Comparison of ENCODE assay signal across 1 cellular context in the genomic region with DNA sequence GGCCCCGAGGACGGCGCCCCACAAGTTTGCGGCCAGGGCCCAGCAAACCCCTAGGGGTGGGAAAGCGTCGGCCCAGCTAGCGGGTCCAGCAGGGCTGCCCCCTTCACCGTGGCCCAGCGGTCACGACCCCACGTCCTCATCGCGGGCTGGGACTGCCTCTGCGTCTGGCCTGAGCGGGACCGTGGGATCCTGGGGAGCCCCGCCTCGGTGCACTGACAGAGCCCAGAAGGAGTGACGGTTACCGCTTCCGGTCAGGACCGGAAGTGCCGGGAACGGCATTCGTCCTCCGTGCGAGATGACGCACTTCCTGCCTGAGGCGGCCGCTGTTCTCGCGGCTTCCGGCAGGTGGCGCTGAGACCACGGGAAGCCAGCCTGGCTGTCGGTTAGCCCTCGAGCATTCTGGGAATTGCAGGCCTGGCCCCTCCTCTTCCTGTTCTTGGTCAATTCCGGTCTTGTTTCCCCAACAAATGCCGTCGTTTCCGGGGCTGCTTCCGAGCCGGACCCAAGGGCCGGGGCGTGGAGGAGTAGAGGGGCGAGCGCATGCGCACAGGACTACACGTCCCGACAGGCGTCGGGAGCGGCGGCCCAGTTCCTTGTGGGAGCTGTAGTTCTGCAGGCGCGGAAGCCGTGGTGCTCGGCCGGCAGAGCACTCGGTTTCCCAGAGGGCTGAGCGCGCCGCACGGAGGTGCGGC.
TF ChIP-seq lines count a peak whose summit lies in the region.

A gene (plus strand): TSS at position 682 of the 692 bp plus-strand sequence. CDS start 1,884 bp downstream, outside the sequence.

TF ChIP-seq in HepG2, 621 proteins besides CTCF, POLR2A, EP300 and RAD21 (continued from another document and continues in another):
- TF ChIP-seq, protein P1, sequence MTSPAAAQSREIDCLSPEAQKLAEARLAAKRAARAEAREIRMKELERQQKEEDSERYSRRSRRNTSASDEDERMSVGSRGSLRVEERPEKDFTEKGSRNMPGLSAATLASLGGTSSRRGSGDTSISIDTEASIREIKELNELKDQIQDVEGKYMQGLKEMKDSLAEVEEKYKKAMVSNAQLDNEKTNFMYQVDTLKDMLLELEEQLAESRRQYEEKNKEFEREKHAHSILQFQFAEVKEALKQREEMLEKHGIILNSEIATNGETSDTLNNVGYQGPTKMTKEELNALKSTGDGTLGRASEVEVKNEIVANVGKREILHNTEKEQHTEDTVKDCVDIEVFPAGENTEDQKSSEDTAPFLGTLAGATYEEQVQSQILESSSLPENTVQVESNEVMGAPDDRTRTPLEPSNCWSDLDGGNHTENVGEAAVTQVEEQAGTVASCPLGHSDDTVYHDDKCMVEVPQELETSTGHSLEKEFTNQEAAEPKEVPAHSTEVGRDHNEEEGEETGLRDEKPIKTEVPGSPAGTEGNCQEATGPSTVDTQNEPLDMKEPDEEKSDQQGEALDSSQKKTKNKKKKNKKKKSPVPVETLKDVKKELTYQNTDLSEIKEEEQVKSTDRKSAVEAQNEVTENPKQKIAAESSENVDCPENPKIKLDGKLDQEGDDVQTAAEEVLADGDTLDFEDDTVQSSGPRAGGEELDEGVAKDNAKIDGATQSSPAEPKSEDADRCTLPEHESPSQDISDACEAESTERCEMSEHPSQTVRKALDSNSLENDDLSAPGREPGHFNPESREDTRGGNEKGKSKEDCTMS (CRISPR knock-in tag; conservative IDR thresholded peaks at IDR 0.05): 0 out of 2 replicates have a peak, but pooled peaks have one; percentile 24
- TF ChIP-seq, protein P2, sequence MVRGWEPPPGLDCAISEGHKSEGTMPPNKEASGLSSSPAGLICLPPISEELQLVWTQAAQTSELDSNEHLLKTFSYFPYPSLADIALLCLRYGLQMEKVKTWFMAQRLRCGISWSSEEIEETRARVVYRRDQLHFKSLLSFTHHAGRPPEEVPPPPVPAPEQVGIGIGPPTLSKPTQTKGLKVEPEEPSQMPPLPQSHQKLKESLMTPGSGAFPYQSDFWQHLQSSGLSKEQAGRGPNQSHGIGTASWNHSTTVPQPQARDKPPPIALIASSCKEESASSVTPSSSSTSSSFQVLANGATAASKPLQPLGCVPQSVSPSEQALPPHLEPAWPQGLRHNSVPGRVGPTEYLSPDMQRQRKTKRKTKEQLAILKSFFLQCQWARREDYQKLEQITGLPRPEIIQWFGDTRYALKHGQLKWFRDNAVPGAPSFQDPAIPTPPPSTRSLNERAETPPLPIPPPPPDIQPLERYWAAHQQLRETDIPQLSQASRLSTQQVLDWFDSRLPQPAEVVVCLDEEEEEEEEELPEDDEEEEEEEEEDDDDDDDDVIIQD (CRISPR knock-in tag; IDR thresholded peaks at IDR 0.05; ENCODE audit: low read depth): no peak
- TF ChIP-seq SRSF9 (IDR thresholded peaks at IDR 0.05; ENCODE audit: borderline replicate concordance, insufficient read depth, low read depth, low read length, poor library complexity, severe bottlenecking) (no peak), ZNF205 (CRISPR knock-in tag; IDR thresholded peaks at IDR 0.05) (peak; percentile 57; the same call in 1 of the 2 replicates), ZNF607 (CRISPR knock-in tag; IDR thresholded peaks at IDR 0.05; ENCODE audit: borderline replicate concordance) (no peak; the same call in 1 of the 2 replicates), IRX3 (CRISPR knock-in tag; IDR thresholded peaks at IDR 0.05; ENCODE audit: borderline replicate concordance, low read depth) (peak; percentile 35; the same call in 1 of the 2 replicates), FOXP1 (IDR thresholded peaks at IDR 0.05) (no peak), FOXP1 (CRISPR knock-in tag; IDR thresholded peaks at IDR 0.05) (0 out of 2 replicates have a peak, but pooled peaks have one; percentile 41), ZNF10 (CRISPR knock-in tag; IDR thresholded peaks at IDR 0.05; ENCODE audit: borderline replicate concordance, low read depth) (no peak), ZNF543 (CRISPR knock-in tag; IDR thresholded peaks at IDR 0.05) (peak; percentile 48), GABPB1 (CRISPR knock-in tag; IDR thresholded peaks at IDR 0.05) (peak; percentile 98), U2AF2 (IDR thresholded peaks at IDR 0.05; ENCODE audit: low read depth, low read length) (no peak), YEATS4 (CRISPR knock-in tag; IDR thresholded peaks at IDR 0.05; ENCODE audit: borderline replicate concordance) (no peak), CHD4 (IDR thresholded peaks at IDR 0.05; ENCODE audit: borderline replicate concordance, low read length) (no peak), ZNF549 (CRISPR knock-in tag; IDR thresholded peaks at IDR 0.05) (no peak), JUND (CRISPR knock-in tag; IDR thresholded peaks at IDR 0.05) (0 out of 2 replicates have a peak, but pooled peaks have one; percentile 70), MED13 (CRISPR knock-in tag; IDR thresholded peaks at IDR 0.05) (no peak; the same call in 1 of the 2 replicates), MIER3 (CRISPR knock-in tag; IDR thresholded peaks at IDR 0.05; ENCODE audit: borderline replicate concordance) (peak; percentile 86; the same call in 1 of the 2 replicates)
- TF ChIP-seq, protein P3, sequence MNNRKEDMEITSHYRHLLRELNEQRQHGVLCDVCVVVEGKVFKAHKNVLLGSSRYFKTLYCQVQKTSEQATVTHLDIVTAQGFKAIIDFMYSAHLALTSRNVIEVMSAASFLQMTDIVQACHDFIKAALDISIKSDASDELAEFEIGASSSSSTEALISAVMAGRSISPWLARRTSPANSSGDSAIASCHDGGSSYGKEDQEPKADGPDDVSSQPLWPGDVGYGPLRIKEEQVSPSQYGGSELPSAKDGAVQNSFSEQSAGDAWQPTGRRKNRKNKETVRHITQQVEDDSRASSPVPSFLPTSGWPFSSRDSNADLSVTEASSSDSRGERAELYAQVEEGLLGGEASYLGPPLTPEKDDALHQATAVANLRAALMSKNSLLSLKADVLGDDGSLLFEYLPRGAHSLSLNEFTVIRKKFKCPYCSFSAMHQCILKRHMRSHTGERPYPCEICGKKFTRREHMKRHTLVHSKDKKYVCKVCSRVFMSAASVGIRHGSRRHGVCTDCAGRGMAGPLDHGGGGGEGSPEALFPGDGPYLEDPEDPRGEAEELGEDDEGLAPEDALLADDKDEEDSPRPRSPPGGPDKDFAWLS (CRISPR knock-in tag; IDR thresholded peaks at IDR 0.05; ENCODE audit: borderline replicate concordance): no peak
- TF ChIP-seq, protein P4, sequence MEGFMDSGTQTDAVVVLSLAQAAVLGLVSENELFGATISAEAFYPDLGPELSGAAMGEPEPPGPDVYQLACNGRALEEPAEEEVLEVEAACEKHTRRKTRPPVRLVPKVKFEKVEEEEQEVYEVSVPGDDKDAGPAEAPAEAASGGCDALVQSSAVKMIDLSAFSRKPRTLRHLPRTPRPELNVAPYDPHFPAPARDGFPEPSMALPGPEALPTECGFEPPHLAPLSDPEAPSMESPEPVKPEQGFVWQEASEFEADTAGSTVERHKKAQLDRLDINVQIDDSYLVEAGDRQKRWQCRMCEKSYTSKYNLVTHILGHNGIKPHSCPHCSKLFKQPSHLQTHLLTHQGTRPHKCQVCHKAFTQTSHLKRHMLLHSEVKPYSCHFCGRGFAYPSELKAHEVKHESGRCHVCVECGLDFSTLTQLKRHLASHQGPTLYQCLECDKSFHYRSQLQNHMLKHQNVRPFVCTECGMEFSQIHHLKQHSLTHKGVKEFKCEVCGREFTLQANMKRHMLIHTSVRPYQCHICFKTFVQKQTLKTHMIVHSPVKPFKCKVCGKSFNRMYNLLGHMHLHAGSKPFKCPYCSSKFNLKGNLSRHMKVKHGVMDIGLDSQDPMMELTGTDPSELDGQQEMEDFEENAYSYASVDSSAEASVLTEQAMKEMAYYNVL (CRISPR knock-in tag; IDR thresholded peaks at IDR 0.05; ENCODE audit: borderline replicate concordance): peak; percentile 77; the same call in 1 of the 2 replicates
- TF ChIP-seq, protein P5, sequence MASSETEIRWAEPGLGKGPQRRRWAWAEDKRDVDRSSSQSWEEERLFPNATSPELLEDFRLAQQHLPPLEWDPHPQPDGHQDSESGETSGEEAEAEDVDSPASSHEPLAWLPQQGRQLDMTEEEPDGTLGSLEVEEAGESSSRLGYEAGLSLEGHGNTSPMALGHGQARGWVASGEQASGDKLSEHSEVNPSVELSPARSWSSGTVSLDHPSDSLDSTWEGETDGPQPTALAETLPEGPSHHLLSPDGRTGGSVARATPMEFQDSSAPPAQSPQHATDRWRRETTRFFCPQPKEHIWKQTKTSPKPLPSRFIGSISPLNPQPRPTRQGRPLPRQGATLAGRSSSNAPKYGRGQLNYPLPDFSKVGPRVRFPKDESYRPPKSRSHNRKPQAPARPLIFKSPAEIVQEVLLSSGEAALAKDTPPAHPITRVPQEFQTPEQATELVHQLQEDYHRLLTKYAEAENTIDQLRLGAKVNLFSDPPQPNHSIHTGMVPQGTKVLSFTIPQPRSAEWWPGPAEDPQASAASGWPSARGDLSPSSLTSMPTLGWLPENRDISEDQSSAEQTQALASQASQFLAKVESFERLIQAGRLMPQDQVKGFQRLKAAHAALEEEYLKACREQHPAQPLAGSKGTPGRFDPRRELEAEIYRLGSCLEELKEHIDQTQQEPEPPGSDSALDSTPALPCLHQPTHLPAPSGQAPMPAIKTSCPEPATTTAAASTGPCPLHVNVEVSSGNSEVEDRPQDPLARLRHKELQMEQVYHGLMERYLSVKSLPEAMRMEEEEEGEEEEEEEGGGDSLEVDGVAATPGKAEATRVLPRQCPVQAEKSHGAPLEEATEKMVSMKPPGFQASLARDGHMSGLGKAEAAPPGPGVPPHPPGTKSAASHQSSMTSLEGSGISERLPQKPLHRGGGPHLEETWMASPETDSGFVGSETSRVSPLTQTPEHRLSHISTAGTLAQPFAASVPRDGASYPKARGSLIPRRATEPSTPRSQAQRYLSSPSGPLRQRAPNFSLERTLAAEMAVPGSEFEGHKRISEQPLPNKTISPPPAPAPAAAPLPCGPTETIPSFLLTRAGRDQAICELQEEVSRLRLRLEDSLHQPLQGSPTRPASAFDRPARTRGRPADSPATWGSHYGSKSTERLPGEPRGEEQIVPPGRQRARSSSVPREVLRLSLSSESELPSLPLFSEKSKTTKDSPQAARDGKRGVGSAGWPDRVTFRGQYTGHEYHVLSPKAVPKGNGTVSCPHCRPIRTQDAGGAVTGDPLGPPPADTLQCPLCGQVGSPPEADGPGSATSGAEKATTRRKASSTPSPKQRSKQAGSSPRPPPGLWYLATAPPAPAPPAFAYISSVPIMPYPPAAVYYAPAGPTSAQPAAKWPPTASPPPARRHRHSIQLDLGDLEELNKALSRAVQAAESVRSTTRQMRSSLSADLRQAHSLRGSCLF (CRISPR knock-in tag; IDR thresholded peaks at IDR 0.05; ENCODE audit: borderline replicate concordance): no peak
- TF ChIP-seq, protein P6, sequence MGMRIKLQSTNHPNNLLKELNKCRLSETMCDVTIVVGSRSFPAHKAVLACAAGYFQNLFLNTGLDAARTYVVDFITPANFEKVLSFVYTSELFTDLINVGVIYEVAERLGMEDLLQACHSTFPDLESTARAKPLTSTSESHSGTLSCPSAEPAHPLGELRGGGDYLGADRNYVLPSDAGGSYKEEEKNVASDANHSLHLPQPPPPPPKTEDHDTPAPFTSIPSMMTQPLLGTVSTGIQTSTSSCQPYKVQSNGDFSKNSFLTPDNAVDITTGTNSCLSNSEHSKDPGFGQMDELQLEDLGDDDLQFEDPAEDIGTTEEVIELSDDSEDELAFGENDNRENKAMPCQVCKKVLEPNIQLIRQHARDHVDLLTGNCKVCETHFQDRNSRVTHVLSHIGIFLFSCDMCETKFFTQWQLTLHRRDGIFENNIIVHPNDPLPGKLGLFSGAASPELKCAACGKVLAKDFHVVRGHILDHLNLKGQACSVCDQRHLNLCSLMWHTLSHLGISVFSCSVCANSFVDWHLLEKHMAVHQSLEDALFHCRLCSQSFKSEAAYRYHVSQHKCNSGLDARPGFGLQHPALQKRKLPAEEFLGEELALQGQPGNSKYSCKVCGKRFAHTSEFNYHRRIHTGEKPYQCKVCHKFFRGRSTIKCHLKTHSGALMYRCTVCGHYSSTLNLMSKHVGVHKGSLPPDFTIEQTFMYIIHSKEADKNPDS (CRISPR knock-in tag; IDR thresholded peaks at IDR 0.05): no peak
- TF ChIP-seq, protein P7, sequence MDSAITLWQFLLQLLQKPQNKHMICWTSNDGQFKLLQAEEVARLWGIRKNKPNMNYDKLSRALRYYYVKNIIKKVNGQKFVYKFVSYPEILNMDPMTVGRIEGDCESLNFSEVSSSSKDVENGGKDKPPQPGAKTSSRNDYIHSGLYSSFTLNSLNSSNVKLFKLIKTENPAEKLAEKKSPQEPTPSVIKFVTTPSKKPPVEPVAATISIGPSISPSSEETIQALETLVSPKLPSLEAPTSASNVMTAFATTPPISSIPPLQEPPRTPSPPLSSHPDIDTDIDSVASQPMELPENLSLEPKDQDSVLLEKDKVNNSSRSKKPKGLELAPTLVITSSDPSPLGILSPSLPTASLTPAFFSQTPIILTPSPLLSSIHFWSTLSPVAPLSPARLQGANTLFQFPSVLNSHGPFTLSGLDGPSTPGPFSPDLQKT (CRISPR knock-in tag; IDR thresholded peaks at IDR 0.05; ENCODE audit: borderline replicate concordance): no peak; the same call in none of the 2 replicates
- TF ChIP-seq, protein P8, sequence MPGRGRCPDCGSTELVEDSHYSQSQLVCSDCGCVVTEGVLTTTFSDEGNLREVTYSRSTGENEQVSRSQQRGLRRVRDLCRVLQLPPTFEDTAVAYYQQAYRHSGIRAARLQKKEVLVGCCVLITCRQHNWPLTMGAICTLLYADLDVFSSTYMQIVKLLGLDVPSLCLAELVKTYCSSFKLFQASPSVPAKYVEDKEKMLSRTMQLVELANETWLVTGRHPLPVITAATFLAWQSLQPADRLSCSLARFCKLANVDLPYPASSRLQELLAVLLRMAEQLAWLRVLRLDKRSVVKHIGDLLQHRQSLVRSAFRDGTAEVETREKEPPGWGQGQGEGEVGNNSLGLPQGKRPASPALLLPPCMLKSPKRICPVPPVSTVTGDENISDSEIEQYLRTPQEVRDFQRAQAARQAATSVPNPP (CRISPR knock-in tag; IDR thresholded peaks at IDR 0.05): 0 out of 2 replicates have a peak, but pooled peaks have one; percentile 30
- TF ChIP-seq, protein P9, sequence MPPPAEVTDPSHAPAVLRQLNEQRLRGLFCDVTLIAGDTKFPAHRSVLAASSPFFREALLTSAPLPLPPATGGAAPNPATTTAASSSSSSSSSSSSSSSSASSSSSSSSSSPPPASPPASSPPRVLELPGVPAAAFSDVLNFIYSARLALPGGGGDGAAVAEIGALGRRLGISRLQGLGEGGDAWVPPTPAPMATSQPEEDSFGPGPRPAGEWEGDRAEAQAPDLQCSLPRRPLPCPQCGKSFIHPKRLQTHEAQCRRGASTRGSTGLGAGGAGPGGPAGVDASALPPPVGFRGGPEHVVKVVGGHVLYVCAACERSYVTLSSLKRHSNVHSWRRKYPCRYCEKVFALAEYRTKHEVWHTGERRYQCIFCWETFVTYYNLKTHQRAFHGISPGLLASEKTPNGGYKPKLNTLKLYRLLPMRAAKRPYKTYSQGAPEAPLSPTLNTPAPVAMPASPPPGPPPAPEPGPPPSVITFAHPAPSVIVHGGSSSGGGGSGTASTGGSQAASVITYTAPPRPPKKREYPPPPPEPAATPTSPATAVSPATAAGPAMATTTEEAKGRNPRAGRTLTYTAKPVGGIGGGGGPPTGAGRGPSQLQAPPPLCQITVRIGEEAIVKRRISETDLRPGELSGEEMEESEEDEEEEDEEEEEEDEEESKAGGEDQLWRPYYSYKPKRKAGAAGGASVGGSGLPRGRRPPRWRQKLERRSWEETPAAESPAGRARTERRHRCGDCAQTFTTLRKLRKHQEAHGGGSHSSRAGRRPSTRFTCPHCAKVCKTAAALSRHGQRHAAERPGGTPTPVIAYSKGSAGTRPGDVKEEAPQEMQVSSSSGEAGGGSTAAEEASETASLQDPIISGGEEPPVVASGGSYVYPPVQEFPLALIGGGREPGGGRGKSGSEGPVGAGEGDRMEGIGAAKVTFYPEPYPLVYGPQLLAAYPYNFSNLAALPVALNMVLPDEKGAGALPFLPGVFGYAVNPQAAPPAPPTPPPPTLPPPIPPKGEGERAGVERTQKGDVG (CRISPR knock-in tag; IDR thresholded peaks at IDR 0.05; ENCODE audit: borderline replicate concordance): 0 out of 2 replicates have a peak, but pooled peaks have one; percentile 77
